11 cellular contexts compared by ENCODE assay signal in genomic region chr12:90945070-90945649, GRCh38. TPM values are rescaled to one million over a fixed set of nuclear protein-coding genes. Genes with fewer than 3 reads are reported as not detected.
DNase-seq lines count a peak whose midpoint lies in the region; ATAC-seq and TF ChIP-seq lines count a peak whose summit lies in the region.
"Had no signal": no experiment of that assay in that cellular context is flagged by ENCODE, and none has a peak within 500 bp of the region (broad histone marks: within the 10 kb centered on the region; RNA-seq: fewer than 3 reads in every experiment).

No MANE protein-coding gene starts in this region.

- BruUV-seq in mammary epithelial cell (replicated peaks; lab: Mats Ljungman, UMichigan): no TSS peak

- no peak overlapping the region for H4K5ac ChIP-seq in mesendoderm (ENCODE audit: low read length)

- H3K27ac ChIP-seq in mammary epithelial cell (ENCODE audit: insufficient read depth, low read depth, low read length) (no peak overlapping the region), mesendoderm (ENCODE audit: low read depth, low read length) (no peak overlapping the region)
- no peak overlapping the region for H3K27ac ChIP-seq in naive thymus-derived CD4-positive, alpha-beta T cell (ENCODE audit: low read depth, low read length)
- H3K27ac ChIP-seq: epithelial cell of prostate had no signal

- no peak overlapping the region for H3K9ac ChIP-seq in mammary epithelial cell (ENCODE audit: insufficient read depth, low read length)
- no peak overlapping the region for H3K9ac ChIP-seq in mesendoderm (ENCODE audit: low read length)

- H2AFZ ChIP-seq in mammary epithelial cell (ENCODE audit: low read depth, low read length): no peak overlapping the region

- intact Hi-C loops in mammary epithelial cell (cut with micrococcal nuclease): loop anchor here (1.0 kb wide), 1 partner anchor 14 kb away; no protein-coding TSS in a partner anchor
- intact Hi-C loops in naive thymus-derived CD4-positive, alpha-beta T cell (cut with micrococcal nuclease): loop anchor here in 1 of 2 donors (1.0 to 10.0 kb wide), 3 partner anchors 380 to 1706 kb away; no protein-coding TSS in a partner anchor

- H3K79me2 ChIP-seq in mammary epithelial cell (ENCODE audit: insufficient read depth, low read length): no peaks in the 10 kb centered on the region
- no peaks in the 10 kb centered on the region for H3K79me2 ChIP-seq in mesendoderm (ENCODE audit: control insufficient read depth, insufficient read depth, low read length)

- no peak overlapping the region for H2BK15ac ChIP-seq in mesendoderm (replicated peaks; ENCODE audit: low read depth)

- H3K36me3 ChIP-seq in mammary epithelial cell (ENCODE audit: insufficient read depth, low read length): no peaks in the 10 kb centered on the region
- no peaks in the 10 kb centered on the region for H3K36me3 ChIP-seq in naive thymus-derived CD4-positive, alpha-beta T cell (ENCODE audit: control insufficient read depth in 2 of 3, insufficient read depth in 3 of 3, low read length in 3 of 3)
- no peaks in the 10 kb centered on the region for H3K36me3 ChIP-seq in mesendoderm (ENCODE audit: control insufficient read depth, insufficient read depth, low read length)
- H3K36me3 ChIP-seq: HAP-1 had no signal

- no peaks in the 10 kb centered on the region for H3K79me1 ChIP-seq in mesendoderm (ENCODE audit: low read length)

- H3K23ac ChIP-seq in mesendoderm (ENCODE audit: low read length): no peak overlapping the region

- no peak overlapping the region for H2BK120ac ChIP-seq in mesendoderm (ENCODE audit: low read depth, low read length)

- H3K4me1 ChIP-seq in mammary epithelial cell (ENCODE audit: insufficient read depth, low read length): no peaks in the 10 kb centered on the region
- H3K4me1 ChIP-seq in naive thymus-derived CD4-positive, alpha-beta T cell (ENCODE audit: control insufficient read depth in 2 of 2, insufficient read depth in 2 of 2, low read length in 2 of 2): no peaks in the 10 kb centered on the region
- no peaks in the 10 kb centered on the region for H3K4me1 ChIP-seq in mesendoderm (ENCODE audit: control insufficient read depth, low read depth, low read length)
- H3K4me1 ChIP-seq: HAP-1 had no signal

- no peak overlapping the region for H4K8ac ChIP-seq in mesendoderm (ENCODE audit: low read depth, low read length)

- H3K4me3 ChIP-seq in AG04449 (ENCODE audit: low read depth, low read length): no peak overlapping the region
- H3K4me3 ChIP-seq in mammary epithelial cell (replicated peaks in 1 of 3; ENCODE audit: insufficient read depth in 1 of 3, low read depth in 2 of 3, low read length in 3 of 3): no peak overlapping the region
- no peak overlapping the region for H3K4me3 ChIP-seq in naive thymus-derived CD4-positive, alpha-beta T cell (ENCODE audit: low read length)
- no peak overlapping the region for H3K4me3 ChIP-seq in mesendoderm (ENCODE audit: low read length)
- H3K4me3 ChIP-seq: HAP-1 had no signal

- H3K27me3 ChIP-seq in mammary epithelial cell (ENCODE audit: insufficient read depth, low read length) (no peaks in the 10 kb centered on the region), mesendoderm (ENCODE audit: insufficient read depth, low read length, poor library complexity) (no peaks in the 10 kb centered on the region)
- H3K27me3 ChIP-seq in naive thymus-derived CD4-positive, alpha-beta T cell (ENCODE audit: control insufficient read depth in 2 of 2, insufficient read depth in 2 of 2, low read length in 2 of 2): no peaks in the 10 kb centered on the region

- H3K4ac ChIP-seq in mesendoderm (ENCODE audit: low read depth, low read length): no peak overlapping the region

- TF ChIP-seq CTCF in AG04449 (IDR thresholded peaks at IDR 0.05; ENCODE audit: insufficient read depth, low read length, missing control alignments) (peak; percentile 37), mammary epithelial cell (conservative IDR thresholded peaks at IDR 0.05 in 1 of 2, IDR thresholded peaks at IDR 0.05 in 1 of 2; ENCODE audit: extremely low read depth in 1 of 2, insufficient read depth in 1 of 2, low read depth in 1 of 2, low read length in 2 of 2) (peak; percentile 54 to 67)

- 0% methylated on average over 1 of the region's 1 CpG for WGBS in mammary epithelial cell (ENCODE audit: low coverage, missing lambda C conversion rate)
- WGBS in mesendoderm (ENCODE audit: extremely low coverage, insufficient coverage, low lambda C conversion rate): 100% methylated on average over 1 of the region's 1 CpG

- no peaks in the 10 kb centered on the region for H3K4me1 Mint-ChIP-seq in naive thymus-derived CD4-positive, alpha-beta T cell

- dilution Hi-C loops in mammary epithelial cell (cut with HindIII; ENCODE audit: low sequenced_read_pairs): no loop called here

- peak; percentile 67 for ATAC-seq in GM18508 (IDR thresholded peaks at IDR 0.05; ENCODE audit: insufficient read depth, unreplicated experiment)
- peak; percentile 78 for ATAC-seq in HG02943 (IDR thresholded peaks at IDR 0.05; ENCODE audit: low read depth, unreplicated experiment)
- ATAC-seq in naive thymus-derived CD4-positive, alpha-beta T cell: peak; percentile 59

- H3K9me3 Mint-ChIP-seq in naive thymus-derived CD4-positive, alpha-beta T cell: no peaks in the 10 kb centered on the region

- H3K9me3 ChIP-seq in mammary epithelial cell (replicated peaks; ENCODE audit: insufficient read depth, low read length): no peaks in the 10 kb centered on the region
- no peaks in the 10 kb centered on the region for H3K9me3 ChIP-seq in naive thymus-derived CD4-positive, alpha-beta T cell (ENCODE audit: control insufficient read depth in 2 of 3, low read length in 3 of 3)
- H3K9me3 ChIP-seq: HAP-1 had no signal

- no peak overlapping the region for H2AK5ac ChIP-seq in mesendoderm (ENCODE audit: low read length)

- POLR2A ChIA-PET in AG04449 (lab: Yijun Ruan, JAX): no interaction called here
- POLR2A ChIA-PET in naive thymus-derived CD4-positive, alpha-beta T cell (lab: Charles Lee): no interaction called here

- H3K4me2 ChIP-seq in mammary epithelial cell (ENCODE audit: insufficient read depth, low read depth, low read length) (no peak overlapping the region), mesendoderm (ENCODE audit: low read length) (no peak overlapping the region)

- peaks cover 0 to 4% (median 0%) of the 10 kb centered on the region in 5 donors for H3K27me3 Mint-ChIP-seq in naive thymus-derived CD4-positive, alpha-beta T cell

- in situ Hi-C loops in mammary epithelial cell (cut with MboI; ENCODE audit: low sequenced_read_pairs in 2 of 2): loop anchor here in 1 of 2 donors (25.0 kb wide), 2 partner anchors 933 to 1908 kb away; no protein-coding TSS in a partner anchor

- no peaks in the 10 kb centered on the region for H3K36me3 Mint-ChIP-seq in naive thymus-derived CD4-positive, alpha-beta T cell

- no peak overlapping the region for H2BK5ac ChIP-seq in mesendoderm (ENCODE audit: low read length)

- H3K4me3 Mint-ChIP-seq in naive thymus-derived CD4-positive, alpha-beta T cell: no peak overlapping the region

- DNase-seq in AG04449 (ENCODE audit: low read depth, low spot score): no peak
- DNase-seq in NCI-H226: peak; percentile 5
- peak; percentile 17 for DNase-seq in mammary epithelial cell
- peak in 3 of 9 donors; percentile 6 to 27 (median 10) for DNase-seq in naive thymus-derived CD4-positive, alpha-beta T cell
- no peak for DNase-seq in UCSD-AML1 (lab: John Stamatoyannopoulos, UW; ENCODE audit: unreplicated experiment)
- no peak for DNase-seq in mesendoderm

- no peaks in the 10 kb centered on the region for H4K20me1 ChIP-seq in mammary epithelial cell (ENCODE audit: insufficient read depth, low read length)

- H3K27ac Mint-ChIP-seq in naive thymus-derived CD4-positive, alpha-beta T cell: no peak overlapping the region

- no peak overlapping the region for H3K18ac ChIP-seq in mesendoderm (ENCODE audit: low read length)

- no peak overlapping the region for H3K56ac ChIP-seq in mesendoderm (ENCODE audit: low read length)

- CTCF ChIA-PET in AG04449 (lab: Yijun Ruan, JAX): interaction anchor here (0.5 to 9.2 kb wide), 21 partner anchors 8 to 1301 kb away, joined by 3 to 89 read pairs (median 4); no protein-coding TSS in a partner anchor
- CTCF ChIA-PET in mammary epithelial cell (lab: Charles Lee; ENCODE audit: low non-redundant PET): interaction anchor here (0.6 to 1.0 kb wide), 6 partner anchors 14 to 1368 kb away, joined by 3 to 6 read pairs (median 5); no protein-coding TSS in a partner anchor
- CTCF ChIA-PET in naive thymus-derived CD4-positive, alpha-beta T cell (lab: Charles Lee): interaction anchor here (0.5 to 0.8 kb wide), 2 partner anchors 47 to 92 kb away, joined by 3 read pairs; no protein-coding TSS in a partner anchor

RNA-seq across cellular contexts. Expression of gene CCER1, which starts 9.8 kb away (rescaled TPM):
- total RNA-seq in mammary epithelial cell: not detected
- polyA plus RNA-seq in mammary epithelial cell: not detected
- not detected for polyA minus RNA-seq in mammary epithelial cell
- total RNA-seq in naive thymus-derived CD4-positive, alpha-beta T cell: not detected
- polyA plus RNA-seq in naive thymus-derived CD4-positive, alpha-beta T cell: not detected
- not detected for polyA plus RNA-seq in mesendoderm (2013, experiment 1 of 2)
- not detected for polyA plus RNA-seq in mesendoderm (2013, experiment 2 of 2)
- total RNA-seq: subcutaneous adipose tissue had no signal

RNA-seq across cellular contexts. Expression of gene EPYC, which starts 59.6 kb away (rescaled TPM):
- not detected for total RNA-seq in mammary epithelial cell
- polyA plus RNA-seq in mammary epithelial cell: not detected
- polyA minus RNA-seq in mammary epithelial cell: not detected
- total RNA-seq in naive thymus-derived CD4-positive, alpha-beta T cell: not detected
- polyA plus RNA-seq in naive thymus-derived CD4-positive, alpha-beta T cell: not detected
- polyA plus RNA-seq in mesendoderm (2013, experiment 1 of 2): not detected
- polyA plus RNA-seq in mesendoderm (2013, experiment 2 of 2): not detected
- total RNA-seq: subcutaneous adipose tissue had no signal

Comparison
In these comparisons a context has a peak if more than half of its experiments do, and no peak if none do; other contexts are left out.
1. DNase-seq: peak in NCI-H226 (single experiment) and mammary epithelial cell (single experiment); none in AG04449 (single experiment), UCSD-AML1 (single experiment) and mesendoderm (single experiment).
2. Peak in every context shown above with its lines, with median percentiles within 50 percentile points of each other: ATAC-seq.